Comparison of ENCODE assay signal across 2 cellular contexts in genomic region chr16:66391726-66392670, GRCh38.
TF ChIP-seq lines count a peak whose summit lies in the region.

No MANE protein-coding gene starts in this region.

TF ChIP-seq in endothelial cell of umbilical vein, 7 proteins besides CTCF, POLR2A, EP300 and RAD21:
- no peak for TF ChIP-seq MYC (IDR thresholded peaks at IDR 0.05; ENCODE audit: low read depth, low read length)
- TF ChIP-seq EZH2 (IDR thresholded peaks at IDR 0.05; ENCODE audit: borderline replicate concordance, low read depth, low read length, severe bottlenecking), result no peak
- no peak for TF ChIP-seq POLR2AphosphoS5 (IDR thresholded peaks at IDR 0.05; ENCODE audit: insufficient read depth, low read depth, low read length)
- TF ChIP-seq MAX (IDR thresholded peaks at IDR 0.05; ENCODE audit: insufficient read depth, insufficient read length), result no peak
- TF ChIP-seq JUN (IDR thresholded peaks at IDR 0.05; ENCODE audit: borderline replicate concordance, insufficient read depth, insufficient read length, low read depth), result no peak
- no peak for TF ChIP-seq FOS (IDR thresholded peaks at IDR 0.05; ENCODE audit: borderline replicate concordance, insufficient read depth, low read length)
- TF ChIP-seq GATA2 (IDR thresholded peaks at IDR 0.05; ENCODE audit: insufficient read depth, insufficient read length, low read depth, low read length), result no peak

TF ChIP-seq in HepG2, 621 proteins besides CTCF, POLR2A, EP300 and RAD21:
- no peak for TF ChIP-seq ZNF431 (CRISPR knock-in tag; IDR thresholded peaks at IDR 0.05; ENCODE audit: borderline replicate concordance, low read depth)
- no peak for TF ChIP-seq GATAD1 (CRISPR knock-in tag; IDR thresholded peaks at IDR 0.05)
- TF ChIP-seq ZNF143 (CRISPR knock-in tag; IDR thresholded peaks at IDR 0.05), result no peak
- TF ChIP-seq MTERF4 (CRISPR knock-in tag; IDR thresholded peaks at IDR 0.05), result no peak
- no peak for TF ChIP-seq ZNF572 (CRISPR knock-in tag; IDR thresholded peaks at IDR 0.05)
- no peak for TF ChIP-seq MATR3 (CRISPR knock-in tag; IDR thresholded peaks at IDR 0.05)
- TF ChIP-seq, protein P1, sequence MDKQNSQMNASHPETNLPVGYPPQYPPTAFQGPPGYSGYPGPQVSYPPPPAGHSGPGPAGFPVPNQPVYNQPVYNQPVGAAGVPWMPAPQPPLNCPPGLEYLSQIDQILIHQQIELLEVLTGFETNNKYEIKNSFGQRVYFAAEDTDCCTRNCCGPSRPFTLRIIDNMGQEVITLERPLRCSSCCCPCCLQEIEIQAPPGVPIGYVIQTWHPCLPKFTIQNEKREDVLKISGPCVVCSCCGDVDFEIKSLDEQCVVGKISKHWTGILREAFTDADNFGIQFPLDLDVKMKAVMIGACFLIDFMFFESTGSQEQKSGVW (CRISPR knock-in tag; IDR thresholded peaks at IDR 0.05; ENCODE audit: borderline replicate concordance), result no peak
- no peak for TF ChIP-seq ZNF138 (CRISPR knock-in tag; IDR thresholded peaks at IDR 0.05; ENCODE audit: low read depth)
- no peak for TF ChIP-seq BRCA1 (CRISPR knock-in tag; IDR thresholded peaks at IDR 0.05)
